ENCODE assay signal across 37 cellular contexts in genomic region chr7:134698481-134698880, GRCh38.
"Had no signal": no experiment of that assay in that cellular context is flagged by ENCODE, and none has a peak within 500 bp of the region (broad histone marks: within the 10 kb centered on the region; RNA-seq: fewer than 3 reads in every experiment).

No MANE protein-coding gene starts in this region.

- H3K4me1 ChIP-seq: body of pancreas, breast epithelium had no signal

- H3K4me1 Mint-ChIP-seq: activated CD4-positive, alpha-beta T cell treated with anti-CD3 and anti-CD28 coated beads, Interleukin-2, amount 10 ng/mL, durations not matched to agents 7 days and 5 days; activated naive CD4-positive, alpha-beta T cell treated with anti-CD3 and anti-CD28 coated beads, Interleukin-2, amount 10 ng/mL, durations not matched to agents 7 days and 5 days; activated naive CD4-positive, alpha-beta T cell treated with anti-CD3 and anti-CD28 coated beads, Interleukin-2, amount 50 U/mL, for 24 hours had no signal

- H3K36me3 ChIP-seq: brain microvascular endothelial cell, breast epithelium, WERI-Rb-1 had no signal

- H3K9me3 ChIP-seq: body of pancreas, breast epithelium had no signal

- H3K27me3 ChIP-seq: body of pancreas, brain microvascular endothelial cell, breast epithelium had no signal

- H3K27me3 Mint-ChIP-seq: activated CD4-positive, alpha-beta memory T cell treated with anti-CD3 and anti-CD28 coated beads, Interleukin-2, amount 10 ng/mL, durations not matched to agents 7 days and 5 days; activated CD4-positive, alpha-beta T cell treated with anti-CD3 and anti-CD28 coated beads for 36 hours; activated CD4-positive, alpha-beta T cell treated with anti-CD3 and anti-CD28 coated beads, Interleukin-2, amount 10 ng/mL, durations not matched to agents 7 days and 5 days; activated naive CD4-positive, alpha-beta T cell treated with anti-CD3 and anti-CD28 coated beads, Interleukin-2, amount 50 U/mL, for 24 hours; activated naive CD8-positive, alpha-beta T cell; activated naive CD8-positive, alpha-beta T cell treated with anti-CD3 and anti-CD28 coated beads, Interleukin-2, amount 50 U/mL, for 24 hours; activated T-cell treated with anti-CD3 and anti-CD28 coated beads, Interleukin-2, amount 50 U/mL, for 24 hours had no signal

- H3K4me3 Mint-ChIP-seq: activated CD4-positive, alpha-beta memory T cell treated with anti-CD3 and anti-CD28 coated beads, Interleukin-2, amount 10 ng/mL, durations not matched to agents 7 days and 5 days; activated CD4-positive, alpha-beta T cell treated with anti-CD3 and anti-CD28 coated beads for 36 hours; activated CD4-positive, alpha-beta T cell treated with anti-CD3 and anti-CD28 coated beads, Interleukin-2, amount 10 ng/mL, durations not matched to agents 7 days and 5 days; activated CD8-positive, alpha-beta memory T cell treated with anti-CD3 and anti-CD28 coated beads, Interleukin-2, amount 10 ng/mL, durations not matched to agents 7 days and 5 days; activated CD8-positive, alpha-beta T cell treated with anti-CD3 and anti-CD28 coated beads, Interleukin-2, amount 10 ng/mL, durations not matched to agents 7 days and 5 days; activated naive CD4-positive, alpha-beta T cell treated with anti-CD3 and anti-CD28 coated beads, Interleukin-2, amount 10 ng/mL, durations not matched to agents 7 days and 5 days; activated naive CD4-positive, alpha-beta T cell treated with anti-CD3 and anti-CD28 coated beads, Interleukin-2, amount 50 U/mL, for 24 hours; activated naive CD8-positive, alpha-beta T cell; activated naive CD8-positive, alpha-beta T cell treated with anti-CD3 and anti-CD28 coated beads, Interleukin-2, amount 10 ng/mL, durations not matched to agents 7 days and 5 days; activated naive CD8-positive, alpha-beta T cell treated with anti-CD3 and anti-CD28 coated beads, Interleukin-2, amount 50 U/mL, for 24 hours; activated T-cell treated with anti-CD3 and anti-CD28 coated beads, Interleukin-2, amount 50 U/mL, for 24 hours; T-helper 1 cell treated with Interleukin-12 subunit alpha and Interleukin-12 subunit beta and Interleukin-4 antibody, amounts not matched to agents 30 μg/mL and 1 μg/mL, for 36 hours; T-helper 2 cell treated with Interferon-gamma antibody and Interleukin-4, amounts not matched to agents 5 μg/mL and 100 μg/mL, for 36 hours; WTC11 had no signal

- ATAC-seq: activated CD4-positive, alpha-beta T cell treated with anti-CD3 and anti-CD28 coated beads for 36 hours; activated CD4-positive, CD25-positive, alpha-beta regulatory T cell treated with anti-CD3 and anti-CD28 coated beads, Interleukin-2, amount 50 U/mL, for 24 hours; activated CD8-positive, alpha-beta memory T cell treated with anti-CD3 and anti-CD28 coated beads, Interleukin-2, amount 10 ng/mL, durations not matched to agents 7 days and 5 days; activated CD8-positive, alpha-beta T cell treated with anti-CD3 and anti-CD28 coated beads, Interleukin-2, amount 10 ng/mL, durations not matched to agents 7 days and 5 days; activated naive CD8-positive, alpha-beta T cell treated with anti-CD3 and anti-CD28 coated beads, Interleukin-2, amount 50 U/mL, for 24 hours; body of pancreas had no signal

- H3K27ac ChIP-seq: body of pancreas, brain microvascular endothelial cell, breast epithelium, WERI-Rb-1 had no signal

- H3K4me3 ChIP-seq: body of pancreas, breast epithelium had no signal

- H3K27ac Mint-ChIP-seq: activated CD4-positive, alpha-beta memory T cell treated with anti-CD3 and anti-CD28 coated beads, Interleukin-2, amount 10 ng/mL, durations not matched to agents 7 days and 5 days; activated CD4-positive, alpha-beta T cell treated with anti-CD3 and anti-CD28 coated beads for 36 hours; activated CD4-positive, alpha-beta T cell treated with anti-CD3 and anti-CD28 coated beads, Interleukin-2, amount 10 ng/mL, durations not matched to agents 7 days and 5 days; activated CD8-positive, alpha-beta memory T cell treated with anti-CD3 and anti-CD28 coated beads, Interleukin-2, amount 10 ng/mL, durations not matched to agents 7 days and 5 days; activated CD8-positive, alpha-beta T cell treated with anti-CD3 and anti-CD28 coated beads, Interleukin-2, amount 10 ng/mL, durations not matched to agents 7 days and 5 days; activated naive CD4-positive, alpha-beta T cell treated with anti-CD3 and anti-CD28 coated beads, Interleukin-2, amount 10 ng/mL, durations not matched to agents 7 days and 5 days; activated naive CD4-positive, alpha-beta T cell treated with anti-CD3 and anti-CD28 coated beads, Interleukin-2, amount 50 U/mL, for 24 hours; activated naive CD8-positive, alpha-beta T cell; activated naive CD8-positive, alpha-beta T cell treated with anti-CD3 and anti-CD28 coated beads, Interleukin-2, amount 10 ng/mL, durations not matched to agents 7 days and 5 days; activated naive CD8-positive, alpha-beta T cell treated with anti-CD3 and anti-CD28 coated beads, Interleukin-2, amount 50 U/mL, for 24 hours; activated T-cell treated with anti-CD3 and anti-CD28 coated beads, Interleukin-2, amount 50 U/mL, for 24 hours; activated T-helper 2 cell treated with anti-CD3 and anti-CD28 coated beads, Interferon-gamma antibody, Interleukin-2, Interleukin-4, amounts not matched to agents 10 μg/mL and 5 μg/mL and 100 μg/mL, durations not matched to agents 14 hours and 24 hours and 36 hours; T-helper 1 cell treated with Interleukin-12 subunit alpha and Interleukin-12 subunit beta and Interleukin-4 antibody, amounts not matched to agents 30 μg/mL and 1 μg/mL, for 36 hours; T-helper 2 cell treated with Interferon-gamma antibody and Interleukin-4, amounts not matched to agents 5 μg/mL and 100 μg/mL, for 36 hours; WTC11 had no signal

- H3K36me3 Mint-ChIP-seq: activated CD8-positive, alpha-beta memory T cell treated with anti-CD3 and anti-CD28 coated beads, Interleukin-2, amount 10 ng/mL, durations not matched to agents 7 days and 5 days; activated naive CD4-positive, alpha-beta T cell treated with anti-CD3 and anti-CD28 coated beads, Interleukin-2, amount 10 ng/mL, durations not matched to agents 7 days and 5 days; activated naive CD4-positive, alpha-beta T cell treated with anti-CD3 and anti-CD28 coated beads, Interleukin-2, amount 50 U/mL, for 24 hours; activated naive CD8-positive, alpha-beta T cell; activated naive CD8-positive, alpha-beta T cell treated with anti-CD3 and anti-CD28 coated beads, Interleukin-2, amount 10 ng/mL, durations not matched to agents 7 days and 5 days; WTC11 had no signal

- DNase-seq: activated CD4-positive, alpha-beta memory T cell treated with anti-CD3 and anti-CD28 coated beads, Interleukin-2, amount 10 ng/mL, durations not matched to agents 7 days and 5 days; activated CD4-positive, alpha-beta T cell treated with anti-CD3 and anti-CD28 coated beads for 1 hour; activated CD4-positive, alpha-beta T cell treated with anti-CD3 and anti-CD28 coated beads for 36 hours; activated CD4-positive, alpha-beta T cell treated with anti-CD3 and anti-CD28 coated beads for 48 hours; activated CD4-positive, alpha-beta T cell treated with anti-CD3 and anti-CD28 coated beads, Interleukin-2, amount 10 ng/mL, durations not matched to agents 7 days and 5 days; activated CD4-positive, alpha-beta T cell treated with anti-CD3 and anti-CD28 coated beads, Interleukin-2, amount 50 U/mL, for 48 hours; activated CD4-positive, CD25-positive, alpha-beta regulatory T cell; activated CD8-positive, alpha-beta memory T cell treated with anti-CD3 and anti-CD28 coated beads for 24 hours; activated CD8-positive, alpha-beta memory T cell treated with anti-CD3 and anti-CD28 coated beads, Interleukin-2, amount 10 ng/mL, durations not matched to agents 7 days and 5 days; activated CD8-positive, alpha-beta memory T cell treated with anti-CD3 and anti-CD28 coated beads, Interleukin-2, amount 50 U/mL, for 48 hours; activated CD8-positive, alpha-beta T cell treated with anti-CD3 and anti-CD28 coated beads, Interleukin-2, amount 10 ng/mL, durations not matched to agents 7 days and 5 days; activated effector memory CD4-positive, alpha-beta T cell treated with Interleukin-2 at 50 U/mL for 16 hours; activated gamma-delta T cell; activated naive CD4-positive, alpha-beta T cell treated with anti-CD3 and anti-CD28 coated beads, Interleukin-2, amount 10 ng/mL, durations not matched to agents 7 days and 5 days; activated naive CD4-positive, alpha-beta T cell treated with Interleukin-2 at 50 U/mL for 16 hours; activated naive CD8-positive, alpha-beta T cell treated with anti-CD3 and anti-CD28 coated beads, Interleukin-2, amount 10 ng/mL, durations not matched to agents 7 days and 5 days; activated naive CD8-positive, alpha-beta T cell treated with anti-CD3 and anti-CD28 coated beads, Interleukin-2, amount 50 U/mL, for 24 hours; activated T-cell treated with anti-CD3 and anti-CD28 coated beads, Interleukin-2, amount 50 U/mL, for 24 hours; activated T-cell treated with anti-CD3 and anti-CD28 coated beads, Interleukin-2, amount 50 U/mL, for 48 hours; amygdala; anterior cingulate cortex; body of pancreas; brain microvascular endothelial cell; central memory CD4-positive, alpha-beta T cell; T-helper 1 cell; T-helper 2 cell; T-helper 9 cell; WERI-Rb-1 had no signal

- H3K9me3 Mint-ChIP-seq: activated CD4-positive, alpha-beta memory T cell treated with anti-CD3 and anti-CD28 coated beads, Interleukin-2, amount 10 ng/mL, durations not matched to agents 7 days and 5 days; activated CD4-positive, alpha-beta T cell treated with anti-CD3 and anti-CD28 coated beads, Interleukin-2, amount 10 ng/mL, durations not matched to agents 7 days and 5 days; activated naive CD4-positive, alpha-beta T cell treated with anti-CD3 and anti-CD28 coated beads, Interleukin-2, amount 10 ng/mL, durations not matched to agents 7 days and 5 days; activated naive CD4-positive, alpha-beta T cell treated with anti-CD3 and anti-CD28 coated beads, Interleukin-2, amount 50 U/mL, for 24 hours; activated naive CD8-positive, alpha-beta T cell treated with anti-CD3 and anti-CD28 coated beads, Interleukin-2, amount 10 ng/mL, durations not matched to agents 7 days and 5 days; activated naive CD8-positive, alpha-beta T cell treated with anti-CD3 and anti-CD28 coated beads, Interleukin-2, amount 50 U/mL, for 24 hours; activated T-cell treated with anti-CD3 and anti-CD28 coated beads, Interleukin-2, amount 50 U/mL, for 24 hours; activated T-helper 2 cell treated with anti-CD3 and anti-CD28 coated beads, Interferon-gamma antibody, Interleukin-2, Interleukin-4, amounts not matched to agents 10 μg/mL and 5 μg/mL and 100 μg/mL, durations not matched to agents 14 hours and 24 hours and 36 hours; T-helper 1 cell treated with Interleukin-12 subunit alpha and Interleukin-12 subunit beta and Interleukin-4 antibody, amounts not matched to agents 30 μg/mL and 1 μg/mL, for 36 hours; T-helper 2 cell treated with Interferon-gamma antibody and Interleukin-4, amounts not matched to agents 5 μg/mL and 100 μg/mL, for 36 hours; WTC11 had no signal

- FAIRE-seq: astrocyte had no signal
